In genomic region chr19:51904331-51905165, GRCh38 we compare ENCODE assay signal across 8 cellular contexts. TPM values are rescaled to one million over a fixed set of nuclear protein-coding genes. Genes with fewer than 3 reads are reported as not detected.
DNase-seq lines count a peak whose midpoint lies in the region; TF ChIP-seq lines count a peak whose summit lies in the region.

ZNF649 (minus strand) TSS chr19:51905017; CDS start chr19:51900107, 4,910 bp downstream.

- peaks cover 50% of the 10 kb centered on the region for H3K36me3 Mint-ChIP-seq in T-helper 2 cell treated with Interferon-gamma antibody and Interleukin-4, amounts not matched to agents 5 μg/mL and 100 μg/mL, for 36 hours (ENCODE audit: low read depth)
- peaks cover 49% of the 10 kb centered on the region for H3K36me3 Mint-ChIP-seq in type B pancreatic cell

- 1 to 2% methylated on average over 43 of the region's 43 CpGs for WGBS in GM23248 (ENCODE audit: low coverage in 1 of 2, low lambda C conversion rate in 2 of 2, missing lambda C conversion rate in 2 of 2), 2 experiments

- TF ChIP-seq CTCF in right atrium auricular region (IDR thresholded peaks at IDR 0.05) (peak in 1 of 2 donors; percentile 23), type B pancreatic cell (conservative IDR thresholded peaks at IDR 0.05) (no peak)

- H4K20me1 ChIP-seq in GM23248 (ENCODE audit: insufficient read depth), result no peaks in the 10 kb centered on the region

- peaks cover 52% of the 10 kb centered on the region for H3K79me2 ChIP-seq in GM23248 (ENCODE audit: insufficient read depth)

- H3K27me3 ChIP-seq in GM23248 (replicated peaks; ENCODE audit: insufficient read depth) (no peaks in the 10 kb centered on the region), right atrium auricular region (no peaks in the 10 kb centered on the region)

- peak within 1 kb of the TSS; percentile 90 for H3K4me2 ChIP-seq in GM23248 (ENCODE audit: unreplicated experiment)

- no peaks in the 10 kb centered on the region for H3K9me3 ChIP-seq in GM23248 (ENCODE audit: low read depth)
- peaks cover 0 to 10% of the 10 kb centered on the region in 2 donors for H3K9me3 ChIP-seq in right atrium auricular region

- H3K4me3 Mint-ChIP-seq in T-helper 2 cell treated with Interferon-gamma antibody and Interleukin-4, amounts not matched to agents 5 μg/mL and 100 μg/mL, for 36 hours, result peak within 1 kb of the TSS; percentile 96
- peak within 1 kb of the TSS; percentile 100 for H3K4me3 Mint-ChIP-seq in type B pancreatic cell

- H3K36me3 ChIP-seq in GM23248 (ENCODE audit: low read depth) (peaks cover 6% of the 10 kb centered on the region; the same call in 1 of the 2 replicates), right atrium auricular region (peaks cover 7% of the 10 kb centered on the region)

- H3K4me1 Mint-ChIP-seq in T-helper 2 cell treated with Interferon-gamma antibody and Interleukin-4, amounts not matched to agents 5 μg/mL and 100 μg/mL, for 36 hours (ENCODE audit: low read depth), result peaks cover 10% of the 10 kb centered on the region
- peaks cover 18% of the 10 kb centered on the region for H3K4me1 Mint-ChIP-seq in type B pancreatic cell (ENCODE audit: unreplicated experiment)

- peaks cover 5% of the 10 kb centered on the region; the same call in 1 of the 2 replicates for H3K4me1 ChIP-seq in GM23248 (ENCODE audit: insufficient read depth)
- H3K4me1 ChIP-seq in right atrium auricular region, result peaks cover 0 to 15% of the 10 kb centered on the region in 2 donors

- H3K9ac ChIP-seq in GM23248, result peak within 1 kb of the TSS; percentile 87

- intact Hi-C loops in posterior vena cava (cut with DNase I), result no loop called here

- H3K27ac ChIP-seq in GM23248 (peak within 1 kb of the TSS; percentile 47), right atrium auricular region (peak within 1 kb of the TSS; percentile 84 to 86)

- peaks cover 80% of the 10 kb centered on the region for H3K9me3 Mint-ChIP-seq in T-helper 2 cell treated with Interferon-gamma antibody and Interleukin-4, amounts not matched to agents 5 μg/mL and 100 μg/mL, for 36 hours
- H3K9me3 Mint-ChIP-seq in type B pancreatic cell, result peaks cover 33% of the 10 kb centered on the region

- in situ Hi-C loops in GM23248 (cut with MboI), result no loop called here

- H3K9me2 ChIP-seq in GM23248 (ENCODE audit: insufficient read depth), result no peaks in the 10 kb centered on the region

- peak within 1 kb of the TSS; percentile 97 for H3K27ac Mint-ChIP-seq in T-helper 2 cell treated with Interferon-gamma antibody and Interleukin-4, amounts not matched to agents 5 μg/mL and 100 μg/mL, for 36 hours
- H3K27ac Mint-ChIP-seq in type B pancreatic cell, result peak within 1 kb of the TSS; percentile 99

- no peaks in the 10 kb centered on the region for H3K27me3 Mint-ChIP-seq in T-helper 2 cell treated with Interferon-gamma antibody and Interleukin-4, amounts not matched to agents 5 μg/mL and 100 μg/mL, for 36 hours (ENCODE audit: low read depth)
- peaks cover 26% of the 10 kb centered on the region for H3K27me3 Mint-ChIP-seq in type B pancreatic cell

- peak; percentile 85 for DNase-seq in DMS53 treated with DMSO at 0.1 percent for 48 hours (lab: John Stamatoyannopoulos, UW; ENCODE audit: unreplicated experiment)
- peak; percentile 95 for DNase-seq in GM23248
- DNase-seq in NCI-H1105 treated with DMSO at 0.1 percent for 48 hours (lab: John Stamatoyannopoulos, UW), result peak; percentile 87
- DNase-seq in T-helper 2 cell treated with Interferon-gamma antibody and Interleukin-4, amounts not matched to agents 5 μg/mL and 100 μg/mL, for 36 hours (ENCODE audit: low spot score), result peak; percentile 78
- DNase-seq in anterior cingulate cortex (lab: John Stamatoyannopoulos, UW), result peak; percentile 11 to 86 (median 70)
- DNase-seq in right atrium auricular region (ENCODE audit: low spot score), result peak; percentile 83
- DNase-seq in posterior vena cava (ENCODE audit: low spot score), result peak; percentile 96
- peak; percentile 85 for DNase-seq in type B pancreatic cell (ENCODE audit: extremely low spot score, unreplicated experiment)

- peak within 1 kb of the TSS; percentile 92 for H3K4me3 ChIP-seq in GM23248
- H3K4me3 ChIP-seq in right atrium auricular region, result peak within 1 kb of the TSS; percentile 70 to 82

- H3F3A ChIP-seq in GM23248 (ENCODE audit: insufficient read depth), result no peaks in the 10 kb centered on the region

- peak within 1 kb of the TSS; percentile 98 for H2AFZ ChIP-seq in GM23248

RNA-seq across cellular contexts. Expression of gene ZNF649, which starts in this region (rescaled TPM):
- 3.8 and 5.8 TPM in 2 replicates for total RNA-seq in GM23248 (2014; rRNA removed; shearing (Covaris generic))
- 5.4 and 5.8 TPM in 2 replicates for polyA plus RNA-seq in GM23248 (2016; fragmentation: Nextera tagmentation; extraction: Ambion mirVana)
- total RNA-seq in right atrium auricular region (1 to 10 TPM; 7.2 to 7.4 TPM), posterior vena cava (10 to 100 TPM; 13.1 to 13.9 TPM), type B pancreatic cell (ENCODE audit: low replicate concordance) (23.6 and 28.8 TPM in 2 replicates)

Comparison
In these comparisons a context has a peak if more than half of its experiments do, and no peak if none do; other contexts are left out.
1. Peak in every context shown above with its lines: DNase-seq, H3K4me3 ChIP-seq and H3K27ac ChIP-seq.